ENCODE assay signal across 10 cellular contexts in genomic region chr16:25093208-25094061, GRCh38. TPM values are rescaled to one million over a fixed set of nuclear protein-coding genes. Genes with fewer than 3 reads are reported as not detected.
A peak's percentile ranks its signal among the peaks of the same experiment; 100 is the strongest.
DNase-seq lines count a peak whose midpoint lies in the region; ATAC-seq and TF ChIP-seq lines count a peak whose summit lies in the region.
"Had no signal": no experiment of that assay in that cellular context is flagged by ENCODE, and none has a peak within 500 bp of the region (broad histone marks: within the 10 kb centered on the region; RNA-seq: fewer than 3 reads in every experiment).

No MANE protein-coding gene starts in this region.

- H3K4me3 Mint-ChIP-seq in activated CD4-positive, alpha-beta memory T cell treated with anti-CD3 and anti-CD28 coated beads for 36 hours = peak overlapping the region; percentile 14

- peak; percentile 58 for ATAC-seq in HG03103 (IDR thresholded peaks at IDR 0.05; ENCODE audit: low read depth, unreplicated experiment)
- ATAC-seq in upper lobe of right lung = peak; percentile 59

- H3K4me1 ChIP-seq in upper lobe of right lung (no peaks in the 10 kb centered on the region), breast epithelium (no peaks in the 10 kb centered on the region)

- H3K36me3 ChIP-seq in upper lobe of right lung (no peaks in the 10 kb centered on the region), breast epithelium (no peaks in the 10 kb centered on the region)
- H3K36me3 ChIP-seq: BLaER1 had no signal

- H3K36me3 Mint-ChIP-seq in activated CD4-positive, alpha-beta memory T cell treated with anti-CD3 and anti-CD28 coated beads for 36 hours = no peaks in the 10 kb centered on the region

- CTCF ChIA-PET in activated CD4-positive, alpha-beta memory T cell treated with anti-CD3 and anti-CD28 coated beads for 36 hours (lab: Charles Lee) = interaction anchor here (0.8 to 1.4 kb wide), 2 partner anchors 37 to 187 kb away, joined by 3 to 4 read pairs; no protein-coding TSS in a partner anchor

- intact Hi-C loops in activated CD4-positive, alpha-beta memory T cell treated with anti-CD3 and anti-CD28 coated beads for 36 hours (cut with micrococcal nuclease) = loop anchor here (1.0 kb wide), 3 partner anchors 18 to 44 kb away; partner anchors contain the start of gene LCMT1
- intact Hi-C loops in upper lobe of right lung (cut with DNase I) (no loop called here), breast epithelium (cut with DNase I; ENCODE audit: low total_unique reads) (no loop called here)

- peak; percentile 7 for DNase-seq in stimulated activated CD4-positive, alpha-beta T cell treated with anti-CD3 and anti-CD28 coated beads, Interleukin-4, amount 100 ng/mL, for 24 hours
- DNase-seq in stimulated activated CD4-positive, alpha-beta T cell treated with anti-CD3 and anti-CD28 coated beads, Interleukin-12 subunit alpha, Interleukin-12 subunit beta, amount 100 ng/mL, for 4 hours = no peak
- DNase-seq in activated CD4-positive, alpha-beta memory T cell treated with anti-CD3 and anti-CD28 coated beads for 36 hours = peak; percentile 31
- DNase-seq in upper lobe of right lung = no peak
- DNase-seq in retina = no peak
- DNase-seq in breast epithelium (ENCODE audit: low spot score in 2 of 2) = no peak
- no peak for DNase-seq in stimulated activated CD4-positive, alpha-beta T cell treated with anti-CD3 and anti-CD28 coated beads, Interleukin-4, amount 100 ng/mL, for 1 hour
- DNase-seq: NCI-H345 had no signal

- H3K27me3 ChIP-seq in upper lobe of right lung (no peaks in the 10 kb centered on the region), breast epithelium (no peaks in the 10 kb centered on the region)
- H3K27me3 ChIP-seq: BLaER1 had no signal

- no peaks in the 10 kb centered on the region for H3K9me3 ChIP-seq in upper lobe of right lung
- no peaks in the 10 kb centered on the region for H3K9me3 ChIP-seq in breast epithelium
- H3K9me3 ChIP-seq: BLaER1 had no signal

- TF ChIP-seq CTCF in upper lobe of right lung (IDR thresholded peaks at IDR 0.05) = no peak
- no peak for TF ChIP-seq CTCF in breast epithelium (IDR thresholded peaks at IDR 0.05)

- peak overlapping the region; percentile 68 for H3K27ac Mint-ChIP-seq in activated CD4-positive, alpha-beta memory T cell treated with anti-CD3 and anti-CD28 coated beads for 36 hours

- POLR2A ChIA-PET in activated CD4-positive, alpha-beta memory T cell treated with anti-CD3 and anti-CD28 coated beads for 36 hours (lab: Charles Lee) = interaction anchor here (0.6 to 1.5 kb wide), 5 partner anchors 13 to 161 kb away, joined by 3 to 4 read pairs (median 3); no protein-coding TSS in a partner anchor

- no peak for TF ChIP-seq POLR2A in breast epithelium (IDR thresholded peaks at IDR 0.05)

- no peaks in the 10 kb centered on the region for H3K27me3 Mint-ChIP-seq in activated CD4-positive, alpha-beta memory T cell treated with anti-CD3 and anti-CD28 coated beads for 36 hours

- peaks cover 22% of the 10 kb centered on the region for H3K4me1 Mint-ChIP-seq in activated CD4-positive, alpha-beta memory T cell treated with anti-CD3 and anti-CD28 coated beads for 36 hours (ENCODE audit: low read depth)

- H3K27ac ChIP-seq in upper lobe of right lung (no peak overlapping the region), breast epithelium (no peak overlapping the region)
- H3K27ac ChIP-seq: BLaER1 had no signal

- H3K9me3 Mint-ChIP-seq in activated CD4-positive, alpha-beta memory T cell treated with anti-CD3 and anti-CD28 coated beads for 36 hours = no peaks in the 10 kb centered on the region

- H3K4me3 ChIP-seq in upper lobe of right lung (no peak overlapping the region), breast epithelium (no peak overlapping the region)
- H3K4me3 ChIP-seq: BLaER1 had no signal

RNA-seq across cellular contexts. Expression of gene LCMT1, which starts 18.1 kb away (rescaled TPM):
- 10 to 100 TPM; 47.2 to 50.1 TPM for total RNA-seq in activated CD4-positive, alpha-beta memory T cell treated with anti-CD3 and anti-CD28 coated beads for 36 hours
- total RNA-seq in upper lobe of right lung (31.7 TPM), breast epithelium (10 to 100 TPM; 26.9 to 38.3 (median 30.4) TPM)

Comparison
In these comparisons a context has a peak if more than half of its experiments do, and no peak if none do; other contexts are left out.
1. DNase-seq: peak in stimulated activated CD4-positive, alpha-beta T cell treated with anti-CD3 and anti-CD28 coated beads, Interleukin-4, amount 100 ng/mL, for 24 hours (single experiment) and activated CD4-positive, alpha-beta memory T cell treated with anti-CD3 and anti-CD28 coated beads for 36 hours (single experiment); none in stimulated activated CD4-positive, alpha-beta T cell treated with anti-CD3 and anti-CD28 coated beads, Interleukin-12 subunit alpha, Interleukin-12 subunit beta, amount 100 ng/mL, for 4 hours (single experiment), upper lobe of right lung (single experiment), retina (single experiment), breast epithelium (0 of 2) and stimulated activated CD4-positive, alpha-beta T cell treated with anti-CD3 and anti-CD28 coated beads, Interleukin-4, amount 100 ng/mL, for 1 hour (single experiment).